Comparison of ENCODE assay signal across 8 cellular contexts in genomic region chr3:127735767-127736693, GRCh38.
A peak's percentile ranks its signal among the peaks of the same experiment; 100 is the strongest.
DNase-seq lines count a peak whose midpoint lies in the region; ATAC-seq, FAIRE-seq and TF ChIP-seq lines count a peak whose summit lies in the region.

No MANE protein-coding gene starts in this region.

- no peak for TF ChIP-seq EP300 in A549 (IDR thresholded peaks at IDR 0.05)

- ATAC-seq in A549 (peak in 1 of 2 experiments; percentile 41; a peak in 1 of 6 replicates), GM18909 (IDR thresholded peaks at IDR 0.05; ENCODE audit: poor library complexity, unreplicated experiment) (peak; percentile 66), HG03095 (IDR thresholded peaks at IDR 0.05; ENCODE audit: unreplicated experiment) (peak; percentile 67), heart right ventricle (peak in 3 of 8 donors; percentile 11 to 43 (median 39))

- peaks cover 63% of the 10 kb centered on the region for H3K4me1 ChIP-seq in A549
- H3K4me1 ChIP-seq in SJSA1 (replicated peaks), result peaks cover 76% of the 10 kb centered on the region
- peaks cover 38 to 100% (median 94%) of the 10 kb centered on the region in 9 donors for H3K4me1 ChIP-seq in heart right ventricle
- H3K4me1 ChIP-seq in subcutaneous abdominal adipose tissue (ENCODE audit: control insufficient read depth in 5 of 5, insufficient read depth in 5 of 5, low read length in 5 of 5), result peaks cover 13 to 98% (median 97%) of the 10 kb centered on the region in 5 donors

- TF ChIP-seq CTCF in A549 (IDR thresholded peaks at IDR 0.05), result no peak
- TF ChIP-seq CTCF in heart right ventricle (IDR thresholded peaks at IDR 0.05), result no peak

- DNase-seq in A549 (ENCODE audit: low read depth in 1 of 2, low spot score in 1 of 2) (peak; percentile 13 to 24), SJSA1 (ENCODE audit: low read depth in 1 of 2, low spot score in 2 of 2) (peak; percentile 59 to 78), heart right ventricle (no peak), UCSD-AML1 (lab: John Stamatoyannopoulos, UW; ENCODE audit: unreplicated experiment) (no peak)
- no peak for DNase-seq in stimulated activated CD4-positive, alpha-beta T cell treated with anti-CD3 and anti-CD28 coated beads, Interleukin-2, amount 100 ng/mL, for 24 hours

- peaks cover 4% of the 10 kb centered on the region; the same call in 1 of the 2 replicates for H3K36me3 ChIP-seq in SJSA1
- peaks cover 0 to 9% (median 0%) of the 10 kb centered on the region in 9 donors for H3K36me3 ChIP-seq in heart right ventricle
- peaks cover 0 to 21% (median 13%) of the 10 kb centered on the region in 5 donors for H3K36me3 ChIP-seq in subcutaneous abdominal adipose tissue (ENCODE audit: control insufficient read depth in 5 of 5, insufficient read depth in 5 of 5, low read length in 5 of 5)

- FAIRE-seq in A549 (lab: Jason Lieb, UNC), result no peak

- TF ChIP-seq POLR2A in A549 (IDR thresholded peaks at IDR 0.05; ENCODE audit: low read length), result no peak

- H3K9me3 ChIP-seq in A549 (no peaks in the 10 kb centered on the region), SJSA1 (replicated peaks) (no peaks in the 10 kb centered on the region), heart right ventricle (no peaks in the 10 kb centered on the region), subcutaneous abdominal adipose tissue (ENCODE audit: control insufficient read depth in 5 of 5, low read length in 5 of 5) (no peaks in the 10 kb centered on the region)

- no peaks in the 10 kb centered on the region for H3K27me3 ChIP-seq in SJSA1 (replicated peaks)
- H3K27me3 ChIP-seq in heart right ventricle, result no peaks in the 10 kb centered on the region
- H3K27me3 ChIP-seq in subcutaneous abdominal adipose tissue (ENCODE audit: control insufficient read depth in 5 of 5, insufficient read depth in 4 of 5, low read length in 5 of 5), result no peaks in the 10 kb centered on the region

- peak overlapping the region; percentile 88 to 90 for H3K27ac ChIP-seq in A549
- peak overlapping the region; percentile 90 for H3K27ac ChIP-seq in SJSA1
- H3K27ac ChIP-seq in heart right ventricle, result peak overlapping the region; percentile 62 to 94 (median 82)
- peak overlapping the region; percentile 93 for H3K27ac ChIP-seq in subcutaneous abdominal adipose tissue (ENCODE audit: low read depth, low read length)

- 50% methylated on average over 9 of the region's 9 CpGs for WGBS in A549 (ENCODE audit: missing lambda C conversion rate)
- WGBS in heart right ventricle, 2 donors, result 52 to 61% methylated on average over 9 of the region's 9 CpGs

- H3K4me3 ChIP-seq in A549 (no peak overlapping the region), SJSA1 (peak overlapping the region; percentile 1), heart right ventricle (peak overlapping the region in 2 of 10 donors; percentile 0 to 1), subcutaneous abdominal adipose tissue (ENCODE audit: low read depth in 1 of 5, low read length in 5 of 5) (peak overlapping the region in 1 of 5 donors; percentile 9)

- H3K4me2 ChIP-seq in A549, result peak overlapping the region; percentile 55

- CTCF ChIA-PET in A549 (lab: Yijun Ruan, JAX), result interaction anchor here (1.3 to 1.7 kb wide), 2 partner anchors 11 to 83 kb away, joined by 4 to 14 read pairs; no protein-coding TSS in a partner anchor

- TF ChIP-seq RAD21 in A549 (conservative IDR thresholded peaks at IDR 0.05 in 1 of 2, IDR thresholded peaks at IDR 0.05 in 1 of 2), result no peak

- intact Hi-C loops in heart right ventricle (cut with DNase I), result loop anchor here in 1 of 10 donors (5.0 kb wide), 1 partner anchor 34 kb away; no protein-coding TSS in a partner anchor

- H3K9ac ChIP-seq in subcutaneous abdominal adipose tissue (ENCODE audit: low read length in 5 of 5), result peak overlapping the region in 1 of 5 donors; percentile 13

- POLR2A ChIA-PET in A549 (lab: Yijun Ruan, JAX), result no interaction called here

TF ChIP-seq in A549, 52 proteins besides CTCF, POLR2A, EP300 and RAD21:
- no peak for TF ChIP-seq CHD2 (IDR thresholded peaks at IDR 0.05; ENCODE audit: low read length, partially characterized antibody)
- no peak for TF ChIP-seq HEYL (CRISPR knock-in tag; IDR thresholded peaks at IDR 0.05)
- no peak for TF ChIP-seq FOSL2 (IDR thresholded peaks at IDR 0.05)
- peak; percentile 44 for TF ChIP-seq FOSL2 (CRISPR knock-in tag; IDR thresholded peaks at IDR 0.05)
- TF ChIP-seq MAFK (IDR thresholded peaks at IDR 0.05; ENCODE audit: partially characterized antibody), result peak; percentile 50
- no peak for TF ChIP-seq NFE2L2 (conservative IDR thresholded peaks at IDR 0.05; ENCODE audit: low read length)
- TF ChIP-seq KDM5A (IDR thresholded peaks at IDR 0.05), result no peak
- 0 out of 2 replicates have a peak, but pooled peaks have one; percentile 20 for TF ChIP-seq MAX (IDR thresholded peaks at IDR 0.05)

Comparison
In these comparisons a context has a peak if more than half of its experiments do, and no peak if none do; other contexts are left out.
1. DNase-seq: peak in A549 (2 of 2) and SJSA1 (2 of 2); none in heart right ventricle (0 of 2), UCSD-AML1 (single experiment) and stimulated activated CD4-positive, alpha-beta T cell treated with anti-CD3 and anti-CD28 coated beads, Interleukin-2, amount 100 ng/mL, for 24 hours (0 of 2).
2. Peak in every context shown above with its lines, with median percentiles within 50 percentile points of each other: H3K27ac ChIP-seq.